Comparison of ENCODE assay signal across 18 cellular contexts in genomic region chr10:89042547-89042946, GRCh38. TPM values are rescaled to one million over a fixed set of nuclear protein-coding genes. Genes with fewer than 3 reads are reported as not detected.
A peak's percentile ranks its signal among the peaks of the same experiment; 100 is the strongest.
DNase-seq lines count a peak whose midpoint lies in the region; ATAC-seq and TF ChIP-seq lines count a peak whose summit lies in the region.
"Had no signal": no experiment of that assay in that cellular context is flagged by ENCODE, and none has a peak within 500 bp of the region (broad histone marks: within the 10 kb centered on the region; RNA-seq: fewer than 3 reads in every experiment).

No MANE protein-coding gene starts in this region.

- H3K4me3 ChIP-seq in PC-9 (no peak overlapping the region), upper lobe of right lung (no peak overlapping the region)
- H3K4me3 ChIP-seq: BLaER1 treated with 17β-estradiol and CSF1 and Interleukin-3, amounts not matched to agents 10 nM and 100 nM had no signal

- H3K27ac ChIP-seq in PC-9, result no peak overlapping the region
- peak overlapping the region; percentile 52 for H3K27ac ChIP-seq in epithelial cell of prostate
- H3K27ac ChIP-seq in upper lobe of right lung, result no peak overlapping the region
- H3K27ac ChIP-seq: BLaER1 treated with 17β-estradiol and CSF1 and Interleukin-3, amounts not matched to agents 10 nM and 100 nM; HL-60 had no signal

- peak; percentile 88 for ATAC-seq in upper lobe of right lung
- no peak for ATAC-seq in GM21528 (IDR thresholded peaks at IDR 0.05; ENCODE audit: low FRiP score, unreplicated experiment)
- no peak for ATAC-seq in HG03025 (IDR thresholded peaks at IDR 0.05; ENCODE audit: low FRiP score, unreplicated experiment)

- H3K79me2 ChIP-seq in PC-9 (ENCODE audit: low read depth), result no peaks in the 10 kb centered on the region

- CTCF ChIA-PET in PC-9 (lab: Charles Lee), result no interaction called here

- no peaks in the 10 kb centered on the region for H3K9me2 ChIP-seq in PC-9 (ENCODE audit: insufficient read depth)

- H3K36me3 ChIP-seq in PC-9 (ENCODE audit: low read depth) (no peaks in the 10 kb centered on the region), upper lobe of right lung (no peaks in the 10 kb centered on the region)

- BruUV-seq in PC-9 (replicated peaks; lab: Mats Ljungman, UMichigan), result no TSS peak

- DNase-seq in PC-9, result peak in 1 of 2 experiments; percentile 52
- peak; percentile 89 for DNase-seq in epithelial cell of prostate (ENCODE audit: low read depth, low spot score)
- DNase-seq in kidney tubule cell (ENCODE audit: low spot score), result peak; percentile 26
- no peak for DNase-seq in upper lobe of right lung
- no peak for DNase-seq in cerebellar nuclear complex (lab: John Stamatoyannopoulos, UW)
- DNase-seq: CD8-positive, alpha-beta memory T cell; H9; Karpas-422; MM.1S; NCI-H1092 treated with DMSO at 0.1 percent for 48 hours; NCI-H146; NCI-H2029 treated with DMSO at 0.1 percent for 48 hours; NCI-H774; RPMI8226 had no signal

- POLR2A ChIA-PET in PC-9 (lab: Charles Lee; ENCODE audit: unreplicated experiment), result no interaction called here

- H2AFZ ChIP-seq in PC-9, result no peak overlapping the region

- peak overlapping the region; percentile 19; the same call in 1 of the 2 replicates for H3K4me2 ChIP-seq in PC-9

- no peaks in the 10 kb centered on the region for H4K20me1 ChIP-seq in PC-9 (ENCODE audit: insufficient read depth)
- H4K20me1 ChIP-seq: BLaER1 treated with 17β-estradiol and CSF1 and Interleukin-3, amounts not matched to agents 10 nM and 100 nM had no signal

- no peaks in the 10 kb centered on the region for H3F3A ChIP-seq in PC-9 (ENCODE audit: insufficient read depth, low read depth)

- H3K4me1 ChIP-seq in PC-9 (replicated peaks; ENCODE audit: insufficient read depth), result peaks cover 12% of the 10 kb centered on the region
- no peaks in the 10 kb centered on the region for H3K4me1 ChIP-seq in upper lobe of right lung

- intact Hi-C loops in PC-9 (cut with micrococcal nuclease; ENCODE audit: unreplicated experiment), result no loop called here
- intact Hi-C loops in upper lobe of right lung (cut with DNase I), result no loop called here

- no peaks in the 10 kb centered on the region for H3K27me3 ChIP-seq in PC-9 (ENCODE audit: insufficient read depth, low read depth)
- H3K27me3 ChIP-seq in upper lobe of right lung, result no peaks in the 10 kb centered on the region
- H3K27me3 ChIP-seq: BLaER1 treated with 17β-estradiol and CSF1 and Interleukin-3, amounts not matched to agents 10 nM and 100 nM had no signal

- TF ChIP-seq CTCF in PC-9 (conservative IDR thresholded peaks at IDR 0.05) (no peak), upper lobe of right lung (IDR thresholded peaks at IDR 0.05) (no peak)

- no peaks in the 10 kb centered on the region for H3K9me3 ChIP-seq in PC-9 (ENCODE audit: insufficient read depth, low read depth)
- H3K9me3 ChIP-seq in upper lobe of right lung, result no peaks in the 10 kb centered on the region

RNA-seq across cellular contexts. Expression of gene FAS, which starts 51.9 kb away (rescaled TPM):
- total RNA-seq in PC-9 (2021), result 7.6 and 8.5 TPM in 2 replicates
- 41.2 TPM for total RNA-seq in upper lobe of right lung

Comparison
In these comparisons a context has a peak if more than half of its experiments do, and no peak if none do; other contexts are left out.
1. DNase-seq: peak in epithelial cell of prostate (single experiment) and kidney tubule cell (single experiment); none in upper lobe of right lung (single experiment) and cerebellar nuclear complex (0 of 2).